In genomic region chr3:189355481-189356201, GRCh38 we compare ENCODE assay signal across 9 cellular contexts.
DNase-seq lines count a peak whose midpoint lies in the region; ATAC-seq and TF ChIP-seq lines count a peak whose summit lies in the region.
"Had no signal": no experiment of that assay in that cellular context is flagged by ENCODE, and none has a peak within 500 bp of the region (broad histone marks: within the 10 kb centered on the region; RNA-seq: fewer than 3 reads in every experiment).

No MANE protein-coding gene starts in this region.

- H3K9me3 Mint-ChIP-seq in activated T-cell treated with anti-CD3 and anti-CD28 coated beads, Interleukin-2, amount 50 U/mL, for 4 hours, result no peaks in the 10 kb centered on the region
- peaks cover 5% of the 10 kb centered on the region; the same call in 1 of the 2 replicates for H3K9me3 Mint-ChIP-seq in HFFc6

- H3K36me3 ChIP-seq in sigmoid colon, result no peaks in the 10 kb centered on the region
- H3K36me3 ChIP-seq: BLaER1 had no signal

- TF ChIP-seq CTCF in sigmoid colon (IDR thresholded peaks at IDR 0.05) (no peak), HFFc6 (IDR thresholded peaks at IDR 0.05) (no peak)

- intact Hi-C loops in sigmoid colon (cut with DNase I), result no loop called here

- peak overlapping the region; percentile 16 for H3K4me3 Mint-ChIP-seq in activated T-cell treated with anti-CD3 and anti-CD28 coated beads, Interleukin-2, amount 50 U/mL, for 4 hours
- H3K4me3 Mint-ChIP-seq in HFFc6, result no peak overlapping the region

- H3K4me3 ChIP-seq in sigmoid colon, result no peak overlapping the region
- H3K4me3 ChIP-seq: BLaER1 had no signal

- TF ChIP-seq POLR2A in sigmoid colon (IDR thresholded peaks at IDR 0.05), result no peak

- TF ChIP-seq EP300 in sigmoid colon (IDR thresholded peaks at IDR 0.05), result no peak

- H3K4me1 Mint-ChIP-seq in activated T-cell treated with anti-CD3 and anti-CD28 coated beads, Interleukin-2, amount 50 U/mL, for 4 hours (ENCODE audit: low read depth), result peaks cover 16% of the 10 kb centered on the region
- no peaks in the 10 kb centered on the region for H3K4me1 Mint-ChIP-seq in HFFc6 (ENCODE audit: low read depth)

- 13 to 39% methylated on average over 6 of the region's 6 CpGs for WGBS in sigmoid colon, 2 donors

- DNase-seq in activated CD8-positive, alpha-beta memory T cell treated with anti-CD3 and anti-CD28 coated beads for 4 hours (ENCODE audit: low read depth in 2 of 2), result peak; percentile 2 to 22
- no peak for DNase-seq in activated CD8-positive, alpha-beta memory T cell treated with anti-CD3 and anti-CD28 coated beads for 24 hours
- DNase-seq in activated T-cell treated with anti-CD3 and anti-CD28 coated beads, Interleukin-2, amount 50 U/mL, for 4 hours, result peak; percentile 36
- DNase-seq in iPS-NIHi7 (ENCODE audit: extremely low spot score) (peak; percentile 61), sigmoid colon (no peak), HFFc6 (no peak)
- DNase-seq in stimulated activated CD8-positive, alpha-beta memory T cell treated with anti-CD3 and anti-CD28 coated beads, Interleukin-4, amount 100 ng/mL, for 24 hours (ENCODE audit: low read depth), result peak; percentile 3

- H3K9me3 ChIP-seq in sigmoid colon, result no peaks in the 10 kb centered on the region
- H3K9me3 ChIP-seq: BLaER1 had no signal

- no peaks in the 10 kb centered on the region for H3K27me3 ChIP-seq in sigmoid colon
- H3K27me3 ChIP-seq: BLaER1 had no signal

- H3K27me3 Mint-ChIP-seq in activated T-cell treated with anti-CD3 and anti-CD28 coated beads, Interleukin-2, amount 50 U/mL, for 4 hours (ENCODE audit: low read depth), result no peaks in the 10 kb centered on the region
- H3K27me3 Mint-ChIP-seq in HFFc6 (ENCODE audit: insufficient read depth), result no peaks in the 10 kb centered on the region; the same call in 1 of the 2 replicates

- peaks cover 0 to 19% (median 8%) of the 10 kb centered on the region in 4 donors for H3K4me1 ChIP-seq in sigmoid colon
- H3K4me1 ChIP-seq: BLaER1 had no signal

- peak; percentile 94 to 96 for ATAC-seq in activated T-cell treated with anti-CD3 and anti-CD28 coated beads, Interleukin-2, amount 50 U/mL, for 4 hours
- no peak for ATAC-seq in HG03520 (IDR thresholded peaks at IDR 0.05; ENCODE audit: unreplicated experiment)

- no peak overlapping the region for H3K27ac ChIP-seq in sigmoid colon
- H3K27ac ChIP-seq: BLaER1 had no signal

- H3K36me3 Mint-ChIP-seq in activated T-cell treated with anti-CD3 and anti-CD28 coated beads, Interleukin-2, amount 50 U/mL, for 4 hours (ENCODE audit: insufficient read depth), result no peaks in the 10 kb centered on the region
- H3K36me3 Mint-ChIP-seq in HFFc6 (ENCODE audit: low read depth), result no peaks in the 10 kb centered on the region; the same call in 1 of the 2 replicates

- no peak overlapping the region for H3K27ac Mint-ChIP-seq in HFFc6

Comparison
In these comparisons a context has a peak if more than half of its experiments do, and no peak if none do; other contexts are left out.
1. DNase-seq: peak in activated CD8-positive, alpha-beta memory T cell treated with anti-CD3 and anti-CD28 coated beads for 4 hours (2 of 2), activated T-cell treated with anti-CD3 and anti-CD28 coated beads, Interleukin-2, amount 50 U/mL, for 4 hours (single experiment), iPS-NIHi7 (single experiment) and stimulated activated CD8-positive, alpha-beta memory T cell treated with anti-CD3 and anti-CD28 coated beads, Interleukin-4, amount 100 ng/mL, for 24 hours (single experiment); none in activated CD8-positive, alpha-beta memory T cell treated with anti-CD3 and anti-CD28 coated beads for 24 hours (single experiment), sigmoid colon (single experiment) and HFFc6 (single experiment).